Comparison of ENCODE assay signal across 13 cellular contexts in genomic region chr11:71364176-71364671, GRCh38.
DNase-seq lines count a peak whose midpoint lies in the region; ATAC-seq and TF ChIP-seq lines count a peak whose summit lies in the region.
"Had no signal": no experiment of that assay in that cellular context is flagged by ENCODE, and none has a peak within 500 bp of the region (broad histone marks: within the 10 kb centered on the region; RNA-seq: fewer than 3 reads in every experiment).

No MANE protein-coding gene starts in this region.

- dilution Hi-C loops in IMR-90 (cut with HindIII; ENCODE audit: low sequenced_read_pairs, unreplicated experiment): no loop called here

- no peaks in the 10 kb centered on the region for H3K79me2 ChIP-seq in hepatocyte

- H3K9me3 ChIP-seq in IMR-90 (ENCODE audit: control insufficient read depth, insufficient read depth, low read length): peaks cover 5% of the 10 kb centered on the region; the same call in 1 of the 2 replicates
- no peaks in the 10 kb centered on the region for H3K9me3 ChIP-seq in hepatocyte (ENCODE audit: low read depth)
- H3K9me3 ChIP-seq: gastroesophageal sphincter had no signal

- H3K18ac ChIP-seq in IMR-90 (ENCODE audit: low read depth, low read length): no peak overlapping the region

- CTCF ChIA-PET in IMR-90 (lab: Yijun Ruan, JAX): interaction anchor here (0.8 kb wide), 1 partner anchor 21 kb away, joined by 3 read pairs; no protein-coding TSS in a partner anchor

- no TSS peak for BruUV-seq in IMR-90 (replicated peaks; lab: Mats Ljungman, UMichigan)

- H3K27me3 ChIP-seq in IMR-90 (ENCODE audit: control insufficient read depth, insufficient read depth, low read length) (peaks cover 18% of the 10 kb centered on the region; the same call in 1 of the 2 replicates), hepatocyte (no peaks in the 10 kb centered on the region)

- H2BK20ac ChIP-seq in IMR-90 (ENCODE audit: low read depth, low read length): no peak overlapping the region

- H3K36me3 ChIP-seq in IMR-90 (ENCODE audit: control insufficient read depth, insufficient read depth, low read length): no peaks in the 10 kb centered on the region
- no peaks in the 10 kb centered on the region for H3K36me3 ChIP-seq in hepatocyte (replicated peaks; ENCODE audit: insufficient read depth, low read depth)
- H3K36me3 ChIP-seq: gastroesophageal sphincter had no signal

- no peak overlapping the region for H2BK5ac ChIP-seq in IMR-90 (ENCODE audit: low read depth, low read length, poor library complexity, severe bottlenecking)

- TF ChIP-seq RAD21 in IMR-90 (IDR thresholded peaks at IDR 0.05; ENCODE audit: low read length): no peak

- 42% methylated on average over 2 of the region's 4 CpGs; no CpG with 5 or more reads in 1 of the 2 experiments for WGBS in IMR-90 (ENCODE audit: extremely low coverage in 2 of 2, insufficient read length in 1 of 2), 2 experiments
- 76% methylated on average over 4 of the region's 4 CpGs for WGBS in hepatocyte (ENCODE audit: low lambda C conversion rate, missing lambda C conversion rate)

- no peak overlapping the region for H2AK5ac ChIP-seq in IMR-90 (ENCODE audit: low read depth, low read length)

- POLR2A ChIA-PET in IMR-90 (lab: Charles Lee; ENCODE audit: unreplicated experiment): no interaction called here

- TF ChIP-seq POLR2A in IMR-90 (IDR thresholded peaks at IDR 0.05; ENCODE audit: low read depth, low read length): no peak

- H3K4me2 ChIP-seq in IMR-90 (ENCODE audit: low read depth, low read length) (no peak overlapping the region), hepatocyte (no peak overlapping the region)

- no peak overlapping the region for H3K4me3 ChIP-seq in IMR-90 (ENCODE audit: insufficient read depth, low read depth, low read length)
- no peak overlapping the region for H3K4me3 ChIP-seq in hepatocyte
- H3K4me3 ChIP-seq: gastroesophageal sphincter had no signal

- in situ Hi-C loops in IMR-90 (cut with MboI; ENCODE audit: low sequenced_read_pairs): no loop called here

- no peak overlapping the region for H2BK15ac ChIP-seq in IMR-90 (ENCODE audit: low read depth, low read length)

- intact Hi-C loops in IMR-90 (cut with micrococcal nuclease): no loop called here
- intact Hi-C loops in posterior cingulate gyrus (cut with DNase I): no loop called here

- H3K4me1 ChIP-seq in IMR-90 (ENCODE audit: control insufficient read depth, insufficient read depth, low read length) (no peaks in the 10 kb centered on the region), hepatocyte (ENCODE audit: insufficient read depth) (no peaks in the 10 kb centered on the region)
- H3K4me1 ChIP-seq: gastroesophageal sphincter had no signal

- no peaks in the 10 kb centered on the region for H3K79me1 ChIP-seq in IMR-90 (ENCODE audit: low read depth in 1 of 2, low read length in 2 of 2)

- H2AK9ac ChIP-seq in IMR-90 (replicated peaks; ENCODE audit: low read depth, low read length, poor library complexity): no peak overlapping the region

- no peaks in the 10 kb centered on the region for H3K9me1 ChIP-seq in IMR-90 (ENCODE audit: insufficient read depth, low read length)

- H4K8ac ChIP-seq in IMR-90 (ENCODE audit: low read depth in 2 of 2, low read length in 2 of 2): no peak overlapping the region

- no peak overlapping the region for H4K5ac ChIP-seq in IMR-90 (ENCODE audit: low read depth, low read length)

- H3K23ac ChIP-seq in IMR-90 (ENCODE audit: low read depth, low read length): no peak overlapping the region

- H3K27ac ChIP-seq in IMR-90 (ENCODE audit: insufficient read depth, low read length): no peak overlapping the region
- H3K27ac ChIP-seq in hepatocyte: no peak overlapping the region
- H3K27ac ChIP-seq: gastroesophageal sphincter had no signal

- no peak overlapping the region for H3K4ac ChIP-seq in IMR-90 (ENCODE audit: low read depth, low read length)

- DNase-seq in IMR-90 (no peak), NCI-H345 (lab: John Stamatoyannopoulos, UW) (peak; percentile 12), fibroblast of peridontal ligament (ENCODE audit: extremely low read depth) (peak; percentile 9), posterior cingulate gyrus (peak in 6 of 10 donors; percentile 44 to 92 (median 64)), hepatocyte (ENCODE audit: low spot score) (no peak), ecto neural progenitor cell (ENCODE audit: low spot score) (no peak)
- no peak for DNase-seq in stimulated activated naive CD4-positive, alpha-beta T cell treated with Interleukin-2 at 50 U/mL for 16 hours (lab: John Stamatoyannopoulos, UW)
- DNase-seq: activated gamma-delta T cell, H7, mammary epithelial cell, NCI-H187 treated with DMSO at 0.1 percent for 48 hours had no signal

- H2AFZ ChIP-seq in IMR-90 (replicated peaks; ENCODE audit: low read length, poor library complexity) (no peak overlapping the region), hepatocyte (no peak overlapping the region)

- ATAC-seq in IMR-90 (ENCODE audit: low read depth): peak; percentile 29; the same call in 1 of the 2 replicates
- no peak for ATAC-seq in HG02678 (IDR thresholded peaks at IDR 0.05; ENCODE audit: unreplicated experiment)
- ATAC-seq: gastroesophageal sphincter had no signal

- no peak overlapping the region for H3K56ac ChIP-seq in IMR-90 (ENCODE audit: extremely low read depth, insufficient read depth, low read length)

- H3K9me2 ChIP-seq in hepatocyte (replicated peaks; ENCODE audit: insufficient read depth): no peaks in the 10 kb centered on the region

- no peak overlapping the region for H3K14ac ChIP-seq in IMR-90 (replicated peaks; ENCODE audit: low read depth, low read length)

- H4K91ac ChIP-seq in IMR-90 (ENCODE audit: insufficient read depth, low read depth, low read length): no peak overlapping the region

- no peak overlapping the region for H3K9ac ChIP-seq in IMR-90 (ENCODE audit: low read depth, low read length)

- H4K20me1 ChIP-seq in IMR-90 (ENCODE audit: insufficient read depth, low read length) (no peaks in the 10 kb centered on the region; the same call in 1 of the 2 replicates), hepatocyte (ENCODE audit: insufficient read depth, poor library complexity, severe bottlenecking) (no peaks in the 10 kb centered on the region)

- TF ChIP-seq CTCF in IMR-90 (conservative IDR thresholded peaks at IDR 0.05; ENCODE audit: low read depth, low read length) (no peak), hepatocyte (IDR thresholded peaks at IDR 0.05; ENCODE audit: poor library complexity) (no peak)

- no peak overlapping the region for H2BK120ac ChIP-seq in IMR-90 (ENCODE audit: low read depth, low read length)

TF ChIP-seq in IMR-90, 13 proteins besides CTCF, POLR2A, EP300 and RAD21:
- TF ChIP-seq BHLHE40 (IDR thresholded peaks at IDR 0.05; ENCODE audit: low read depth, low read length) (no peak), CHD1 (IDR thresholded peaks at IDR 0.05; ENCODE audit: low read depth, low read length) (no peak), CEBPB (IDR thresholded peaks at IDR 0.05; ENCODE audit: low read depth, low read length) (no peak), MAZ (IDR thresholded peaks at IDR 0.05; ENCODE audit: borderline replicate concordance, low read depth, low read length) (no peak), RFX5 (IDR thresholded peaks at IDR 0.05; ENCODE audit: low read depth, low read length) (no peak), RCOR1 (IDR thresholded peaks at IDR 0.05; ENCODE audit: insufficient replicate concordance, low read length) (no peak), NFE2L2 (IDR thresholded peaks at IDR 0.05; ENCODE audit: low read depth, low read length) (no peak), MXI1 (IDR thresholded peaks at IDR 0.05; ENCODE audit: borderline replicate concordance, low read depth, low read length) (no peak)

Comparison
In these comparisons a context has a peak if more than half of its experiments do, and no peak if none do; other contexts are left out.
1. DNase-seq: peak in NCI-H345 (single experiment), fibroblast of peridontal ligament (single experiment) and posterior cingulate gyrus (6 of 10); none in IMR-90 (single experiment), stimulated activated naive CD4-positive, alpha-beta T cell treated with Interleukin-2 at 50 U/mL for 16 hours (single experiment), hepatocyte (single experiment) and ecto neural progenitor cell (single experiment).